ENCODE assay signal across 22 cellular contexts in the genomic region with DNA sequence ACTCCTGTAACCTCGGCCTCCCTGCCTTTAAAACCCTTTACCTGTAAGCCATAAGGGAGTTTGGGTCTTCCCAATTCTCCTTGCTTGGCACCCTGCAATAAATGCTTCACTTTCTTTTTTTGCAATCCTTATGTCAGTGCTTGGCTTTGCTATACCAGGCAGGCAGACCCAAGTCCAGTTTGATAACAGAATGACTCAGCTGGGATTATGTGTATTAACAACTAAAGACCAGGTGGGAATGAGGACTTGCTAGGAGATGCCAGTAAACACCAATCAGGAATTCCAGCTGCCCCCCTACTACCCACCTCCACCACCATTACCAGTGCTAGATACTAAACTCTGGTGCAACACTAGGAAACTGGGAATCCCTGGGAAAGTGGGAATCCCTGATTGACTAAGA.
"Had no signal": no experiment of that assay in that cellular context is flagged by ENCODE, and none has a peak within 500 bp of the region (broad histone marks: within the 10 kb centered on the region; RNA-seq: fewer than 3 reads in every experiment).

No MANE protein-coding gene starts in this region.

- H3K27me3 ChIP-seq: colonic mucosa, right lobe of liver had no signal

- ATAC-seq: naive thymus-derived CD4-positive, alpha-beta T cell had no signal

- H2AFZ ChIP-seq: parathyroid adenoma had no signal

- H3K27ac ChIP-seq: colonic mucosa, parathyroid adenoma, prostate gland, right lobe of liver, skin epidermis had no signal

- H3K36me3 ChIP-seq: colonic mucosa, prostate gland, right lobe of liver had no signal

- DNase-seq: colonic mucosa; dermis blood vessel endothelial cell; effector CD4-positive, alpha-beta T cell; endodermal cell; erythroblast; foreskin melanocyte; head of caudate nucleus; hippocampal formation; kidney glomerular epithelial cell; mammary epithelial cell; naive thymus-derived CD4-positive, alpha-beta T cell; nephron progenitor cell; right lobe of liver; stimulated activated CD4-positive, alpha-beta T cell treated with anti-CD3 and anti-CD28 coated beads, Interleukin-2, amount 100 ng/mL, for 48 hours; stimulated activated naive CD4-positive, alpha-beta T cell treated with Interleukin-2 at 50 U/mL for 16 hours; trophoblast cell had no signal

- H3K9ac ChIP-seq: parathyroid adenoma had no signal

- FAIRE-seq: endothelial cell of umbilical vein, islet of Langerhans, urothelium cell line had no signal

- H3K9me3 ChIP-seq: colonic mucosa, prostate gland, right lobe of liver had no signal

- H3K79me2 ChIP-seq: parathyroid adenoma had no signal

- H3K4me3 ChIP-seq: colonic mucosa, prostate gland, right lobe of liver, skin epidermis had no signal

- H3K4me1 ChIP-seq: colonic mucosa, prostate gland, right lobe of liver had no signal
